ENCODE assay signal across 9 cellular contexts in genomic region chr11:73218830-73219215, GRCh38. TPM values are rescaled to one million over a fixed set of nuclear protein-coding genes. Genes with fewer than 3 reads are reported as not detected.
DNase-seq lines count a peak whose midpoint lies in the region; ATAC-seq and TF ChIP-seq lines count a peak whose summit lies in the region.
"Had no signal": no experiment of that assay in that cellular context is flagged by ENCODE, and none has a peak within 500 bp of the region (broad histone marks: within the 10 kb centered on the region; RNA-seq: fewer than 3 reads in every experiment).

No MANE protein-coding gene starts in this region.

- TF ChIP-seq CTCF in AG10803 (conservative IDR thresholded peaks at IDR 0.05; ENCODE audit: low read length) = no peak
- no peak for TF ChIP-seq CTCF in RWPE2 (IDR thresholded peaks at IDR 0.05; ENCODE audit: poor library complexity, severe bottlenecking)
- no peak for TF ChIP-seq CTCF in left ventricle myocardium inferior (IDR thresholded peaks at IDR 0.05; ENCODE audit: borderline replicate concordance)
- no peak for TF ChIP-seq CTCF in osteoblast (IDR thresholded peaks at IDR 0.05; ENCODE audit: extremely low read depth, low read depth, low read length)

- DNase-seq in AG10803 (ENCODE audit: low read depth) (no peak), RWPE2 (ENCODE audit: low spot score) (no peak), left ventricle myocardium inferior (no peak), osteoblast (ENCODE audit: insufficient read length, low spot score, missing footprints) (peak; percentile 58), Ammon's horn (ENCODE audit: low spot score) (no peak), NAMALWA (ENCODE audit: low spot score) (no peak), caudate nucleus (lab: John Stamatoyannopoulos, UW) (no peak)
- DNase-seq: central memory CD4-positive, alpha-beta T cell had no signal

- H3K36me3 ChIP-seq in RWPE2 (ENCODE audit: low read depth) (no peaks in the 10 kb centered on the region), left ventricle myocardium inferior (no peaks in the 10 kb centered on the region), osteoblast (ENCODE audit: insufficient read depth, low read length) (no peaks in the 10 kb centered on the region)

- H3K27me3 ChIP-seq in RWPE2 (ENCODE audit: insufficient read depth, poor library complexity, severe bottlenecking) (no peaks in the 10 kb centered on the region), left ventricle myocardium inferior (ENCODE audit: low read depth) (no peaks in the 10 kb centered on the region), osteoblast (ENCODE audit: insufficient read depth, low read length) (no peaks in the 10 kb centered on the region)

- H3K27ac ChIP-seq in RWPE2 (ENCODE audit: poor library complexity, severe bottlenecking) (no peak overlapping the region), left ventricle myocardium inferior (replicated peaks) (peak overlapping the region; percentile 90), osteoblast (ENCODE audit: low read depth, low read length) (no peak overlapping the region), caudate nucleus (ENCODE audit: low read depth, low read length) (no peak overlapping the region)

- H4K20me1 ChIP-seq in osteoblast (ENCODE audit: insufficient read depth, low read length) = no peaks in the 10 kb centered on the region

- H3K9me3 ChIP-seq in RWPE2 (ENCODE audit: severe bottlenecking) (no peaks in the 10 kb centered on the region), left ventricle myocardium inferior (replicated peaks) (no peaks in the 10 kb centered on the region), osteoblast (ENCODE audit: low read depth, low read length) (no peaks in the 10 kb centered on the region)

- peak overlapping the region; percentile 78 for H2AFZ ChIP-seq in osteoblast (ENCODE audit: low read length)

- H3K4me3 ChIP-seq in AG10803 (ENCODE audit: low read length) (peak overlapping the region; percentile 42), RWPE2 (ENCODE audit: severe bottlenecking) (peak overlapping the region; percentile 37), left ventricle myocardium inferior (peak overlapping the region; percentile 76), osteoblast (ENCODE audit: insufficient read depth, low read length) (peak overlapping the region; percentile 69)

- H3K4me1 ChIP-seq in RWPE2 (ENCODE audit: insufficient read depth, poor library complexity, severe bottlenecking) = no peaks in the 10 kb centered on the region
- H3K4me1 ChIP-seq in left ventricle myocardium inferior = peaks cover 50% of the 10 kb centered on the region
- no peaks in the 10 kb centered on the region for H3K4me1 ChIP-seq in osteoblast (ENCODE audit: insufficient read depth, low read length)

- intact Hi-C loops in left ventricle myocardium inferior (cut with micrococcal nuclease) = no loop called here

- no peaks in the 10 kb centered on the region for H3K79me2 ChIP-seq in osteoblast (ENCODE audit: insufficient read depth, low read length)

- ATAC-seq in RWPE2 (ENCODE audit: low read depth) = no peak
- no peak for ATAC-seq in GM18520 (IDR thresholded peaks at IDR 0.05; ENCODE audit: unreplicated experiment)

- peak overlapping the region; percentile 87 for H3K4me2 ChIP-seq in osteoblast (ENCODE audit: insufficient read depth, low read length)

RNA-seq across cellular contexts. Expression of gene P2RY2, which starts 0.7 kb away (rescaled TPM):
- 19.8 TPM for total RNA-seq in left ventricle myocardium inferior
- total RNA-seq in osteoblast = 0.36 and 0.59 TPM in 2 replicates

RNA-seq across cellular contexts. Expression of gene P2RY6, which starts 53.3 kb away (rescaled TPM):
- total RNA-seq in left ventricle myocardium inferior (2.2 TPM), osteoblast (0.72 and 1.8 TPM in 2 replicates)

Comparison
In these comparisons a context has a peak if more than half of its experiments do, and no peak if none do; other contexts are left out.
1. RNA of gene P2RY2, which starts 0.7 kb away (total RNA-seq): 19.8 TPM in left ventricle myocardium inferior (single experiment); 0.36 to 0.59 TPM in osteoblast; every median in the first group is over 10 times any median in the second.
2. Peak in every context shown above with its lines, with median percentiles within 50 percentile points of each other: H3K4me3 ChIP-seq.